Comparison of ENCODE assay signal across 19 cellular contexts in genomic region chr5:171580506-171581265, GRCh38.
DNase-seq lines count a peak whose midpoint lies in the region; ATAC-seq and TF ChIP-seq lines count a peak whose summit lies in the region.
"Had no signal": no experiment of that assay in that cellular context is flagged by ENCODE, and none has a peak within 500 bp of the region (broad histone marks: within the 10 kb centered on the region; RNA-seq: fewer than 3 reads in every experiment).

No MANE protein-coding gene starts in this region.

- H3K4me3 ChIP-seq in A673 (ENCODE audit: low read depth, low read length, poor library complexity, severe bottlenecking) (no peak overlapping the region), cardiac fibroblast (replicated peaks in 1 of 2; ENCODE audit: low read depth in 2 of 2, low read length in 2 of 2) (no peak overlapping the region)
- H3K4me3 ChIP-seq: dorsolateral prefrontal cortex, lung, ovary, SJSA1 had no signal

- CTCF ChIA-PET in A673 (lab: Charles Lee), result no interaction called here

- H3K27ac ChIP-seq in A673 (ENCODE audit: low read depth, low read length, poor library complexity, severe bottlenecking), result no peak overlapping the region
- H3K27ac ChIP-seq: dorsolateral prefrontal cortex, ovary, SJSA1, VCaP had no signal

- BruUV-seq in A673 (replicated peaks; lab: Mats Ljungman, UMichigan), result no TSS peak

- intact Hi-C loops in A673 (cut with micrococcal nuclease; ENCODE audit: unreplicated experiment), result no loop called here

- no peaks in the 10 kb centered on the region for H3K27me3 ChIP-seq in A673 (replicated peaks; ENCODE audit: insufficient read depth, low read depth, low read length, poor library complexity)
- H3K27me3 ChIP-seq: BE2C, ovary had no signal

- TF ChIP-seq CTCF in A673 (conservative IDR thresholded peaks at IDR 0.05; ENCODE audit: low read depth, low read length) (no peak), cardiac fibroblast (IDR thresholded peaks at IDR 0.05; ENCODE audit: low read depth, low read length) (no peak)

- DNase-seq in A673 (ENCODE audit: low spot score), result peak; percentile 20
- peak; percentile 4 for DNase-seq in H4 (ENCODE audit: low spot score)
- DNase-seq in cardiac fibroblast (ENCODE audit: low read depth in 2 of 2), result peak; percentile 44 to 45
- DNase-seq in inferior parietal cortex (ENCODE audit: extremely low spot score), result peak; percentile 8
- DNase-seq in stimulated activated naive B cell treated with anti-CD40 and anti-IgM and Interleukin-4, amounts not matched to agents 10 μg/mL and 1 μg/mL and 100 μg/mL, for 72 hours, result no peak
- DNase-seq in activated naive CD4-positive, alpha-beta T cell treated with anti-CD3 and anti-CD28 coated beads, Interleukin-2, amount 50 U/mL, for 72 hours (ENCODE audit: low spot score in 2 of 2), result no peak
- DNase-seq in activated T-cell treated with anti-CD3 and anti-CD28 coated beads, Interleukin-2, amount 50 U/mL, for 1 hour, result no peak
- DNase-seq: activated naive CD8-positive, alpha-beta T cell treated with anti-CD3 and anti-CD28 coated beads, Interleukin-2, amount 50 U/mL, for 24 hours; BE2C; H9; head of caudate nucleus; NCI-H526; stimulated activated CD4-positive, alpha-beta T cell treated with anti-CD3 and anti-CD28 coated beads, Interleukin-1b, Interleukin-23, amount 100 ng/mL, for 48 hours had no signal

- no peak overlapping the region for H3K4me3 Mint-ChIP-seq in stimulated activated naive B cell treated with anti-CD40 and anti-IgM and Interleukin-4, amounts not matched to agents 10 μg/mL and 1 μg/mL and 100 μg/mL, for 72 hours
- H3K4me3 Mint-ChIP-seq: activated naive CD8-positive, alpha-beta T cell treated with anti-CD3 and anti-CD28 coated beads, Interleukin-2, amount 50 U/mL, for 24 hours; H9 had no signal

- peaks cover 4 to 6% of the 10 kb centered on the region in 2 donors for H3K9me3 Mint-ChIP-seq in stimulated activated naive B cell treated with anti-CD40 and anti-IgM and Interleukin-4, amounts not matched to agents 10 μg/mL and 1 μg/mL and 100 μg/mL, for 72 hours
- H3K9me3 Mint-ChIP-seq in activated naive CD4-positive, alpha-beta T cell treated with anti-CD3 and anti-CD28 coated beads, Interleukin-2, amount 50 U/mL, for 72 hours, result peaks cover 4 to 14% of the 10 kb centered on the region in 2 donors

- H3K36me3 ChIP-seq in A673 (ENCODE audit: insufficient read depth, low read length, poor library complexity, severe bottlenecking), result no peaks in the 10 kb centered on the region
- H3K36me3 ChIP-seq: BE2C, ovary, SJSA1 had no signal

- no peaks in the 10 kb centered on the region for H3K4me1 Mint-ChIP-seq in stimulated activated naive B cell treated with anti-CD40 and anti-IgM and Interleukin-4, amounts not matched to agents 10 μg/mL and 1 μg/mL and 100 μg/mL, for 72 hours
- H3K4me1 Mint-ChIP-seq: activated naive CD8-positive, alpha-beta T cell treated with anti-CD3 and anti-CD28 coated beads, Interleukin-2, amount 50 U/mL, for 24 hours had no signal

- H3K27me3 Mint-ChIP-seq in stimulated activated naive B cell treated with anti-CD40 and anti-IgM and Interleukin-4, amounts not matched to agents 10 μg/mL and 1 μg/mL and 100 μg/mL, for 72 hours, result peaks cover 0 to 19% of the 10 kb centered on the region in 2 donors

- ATAC-seq in stimulated activated naive B cell treated with anti-CD40 and anti-IgM and Interleukin-4, amounts not matched to agents 10 μg/mL and 1 μg/mL and 100 μg/mL, for 72 hours (replicated peaks), result no peak
- ATAC-seq in HG03469 (IDR thresholded peaks at IDR 0.05; ENCODE audit: unreplicated experiment), result no peak
- no peak for ATAC-seq in activated naive CD4-positive, alpha-beta T cell treated with anti-CD3 and anti-CD28 coated beads, Interleukin-2, amount 50 U/mL, for 72 hours
- ATAC-seq: activated naive CD8-positive, alpha-beta T cell treated with anti-CD3 and anti-CD28 coated beads, Interleukin-2, amount 50 U/mL, for 24 hours had no signal

- POLR2A ChIA-PET in A673 (lab: Charles Lee; ENCODE audit: low non-redundant PET), result no interaction called here

- no peaks in the 10 kb centered on the region for H3K36me3 Mint-ChIP-seq in stimulated activated naive B cell treated with anti-CD40 and anti-IgM and Interleukin-4, amounts not matched to agents 10 μg/mL and 1 μg/mL and 100 μg/mL, for 72 hours
- peaks cover 6 to 10% of the 10 kb centered on the region in 2 donors for H3K36me3 Mint-ChIP-seq in activated naive CD4-positive, alpha-beta T cell treated with anti-CD3 and anti-CD28 coated beads, Interleukin-2, amount 50 U/mL, for 72 hours

- H3K4me1 ChIP-seq in A673 (ENCODE audit: insufficient read depth, low read length, poor library complexity, severe bottlenecking), result no peaks in the 10 kb centered on the region
- H3K4me1 ChIP-seq: BE2C, SJSA1 had no signal

- no peak overlapping the region for H3K27ac Mint-ChIP-seq in stimulated activated naive B cell treated with anti-CD40 and anti-IgM and Interleukin-4, amounts not matched to agents 10 μg/mL and 1 μg/mL and 100 μg/mL, for 72 hours
- no peak overlapping the region for H3K27ac Mint-ChIP-seq in activated naive CD4-positive, alpha-beta T cell treated with anti-CD3 and anti-CD28 coated beads, Interleukin-2, amount 50 U/mL, for 72 hours
- H3K27ac Mint-ChIP-seq: activated naive CD8-positive, alpha-beta T cell treated with anti-CD3 and anti-CD28 coated beads, Interleukin-2, amount 50 U/mL, for 24 hours had no signal

- H3K9me3 ChIP-seq in A673 (ENCODE audit: low read depth, low read length, poor library complexity, severe bottlenecking), result no peaks in the 10 kb centered on the region
- H3K9me3 ChIP-seq: BE2C, ovary, SJSA1 had no signal

Comparison
In these comparisons a context has a peak if more than half of its experiments do, and no peak if none do; other contexts are left out.
1. DNase-seq: peak in A673 (single experiment), H4 (single experiment), cardiac fibroblast (2 of 2) and inferior parietal cortex (single experiment); none in stimulated activated naive B cell treated with anti-CD40 and anti-IgM and Interleukin-4, amounts not matched to agents 10 μg/mL and 1 μg/mL and 100 μg/mL, for 72 hours (single experiment), activated naive CD4-positive, alpha-beta T cell treated with anti-CD3 and anti-CD28 coated beads, Interleukin-2, amount 50 U/mL, for 72 hours (0 of 2) and activated T-cell treated with anti-CD3 and anti-CD28 coated beads, Interleukin-2, amount 50 U/mL, for 1 hour (single experiment).